In the genomic region with DNA sequence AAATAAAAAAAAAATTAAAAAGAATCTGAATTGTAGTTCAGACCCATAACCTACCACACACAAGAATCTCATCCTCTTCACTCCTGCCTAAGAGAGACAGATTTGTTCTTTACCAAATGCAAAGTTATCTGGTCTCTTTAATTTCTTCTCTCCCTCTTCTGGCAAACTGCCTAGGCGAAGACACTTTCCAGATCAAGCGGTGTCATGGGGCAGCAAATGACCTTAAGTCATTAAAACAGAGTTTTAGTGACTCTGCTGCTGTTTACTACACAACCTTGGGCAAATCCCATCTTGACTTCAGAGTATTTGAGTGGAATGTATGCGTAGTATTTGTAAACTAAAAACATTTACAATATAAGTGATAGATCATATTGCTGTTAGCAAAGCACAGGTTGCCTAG, we compare ENCODE assay signal across 16 cellular contexts.
"Had no signal": no experiment of that assay in that cellular context is flagged by ENCODE, and none has a peak within 500 bp of the region (broad histone marks: within the 10 kb centered on the region; RNA-seq: fewer than 3 reads in every experiment).

No MANE protein-coding gene starts in this region.

- H3K27me3 ChIP-seq: esophagus muscularis mucosa, right atrium auricular region, suprapubic skin, upper lobe of right lung had no signal

- H3K4me3 Mint-ChIP-seq: activated naive CD4-positive, alpha-beta T cell treated with anti-CD3 and anti-CD28 coated beads for 36 hours; activated naive CD8-positive, alpha-beta T cell treated with anti-CD3 and anti-CD28 coated beads, Interleukin-2, amount 50 U/mL, for 24 hours; naive B cell; stimulated activated naive CD8-positive, alpha-beta T cell treated with anti-CD3 and anti-CD28 coated beads, Interleukin-15, Interleukin-2, amounts not matched to agents 100 ng/mL and 50 ng/mL, for 24 hours had no signal

- H3K27ac ChIP-seq: esophagus muscularis mucosa, lower lobe of right lung, right atrium auricular region, skin epidermis, suprapubic skin, upper lobe of right lung, VCaP had no signal

- H3K4me3 ChIP-seq: esophagus muscularis mucosa, lower lobe of right lung, right atrium auricular region, skin epidermis, suprapubic skin, upper lobe of right lung had no signal

- DNase-seq: activated CD4-positive, alpha-beta T cell treated with anti-CD3 and anti-CD28 coated beads, Interleukin-2, amount 50 U/mL, for 48 hours; activated naive CD4-positive, alpha-beta T cell treated with anti-CD3 and anti-CD28 coated beads for 36 hours; activated naive CD8-positive, alpha-beta T cell treated with anti-CD3 and anti-CD28 coated beads, Interleukin-2, amount 50 U/mL, for 24 hours; foreskin fibroblast; lower lobe of right lung; midbrain; naive B cell; posterior cingulate gyrus; upper lobe of right lung had no signal

- H3K4me1 ChIP-seq: lower lobe of right lung, upper lobe of right lung had no signal

- H3K9me3 ChIP-seq: lower lobe of right lung, suprapubic skin, upper lobe of right lung had no signal

- H3K27ac Mint-ChIP-seq: activated naive CD4-positive, alpha-beta T cell treated with anti-CD3 and anti-CD28 coated beads for 36 hours; activated naive CD8-positive, alpha-beta T cell treated with anti-CD3 and anti-CD28 coated beads, Interleukin-2, amount 50 U/mL, for 24 hours; activated T-helper 2 cell treated with anti-CD3 and anti-CD28 coated beads, Interferon-gamma antibody, Interleukin-2, Interleukin-4, amounts not matched to agents 10 μg/mL and 5 μg/mL and 100 μg/mL, durations not matched to agents 14 hours and 24 hours and 36 hours; stimulated activated naive CD8-positive, alpha-beta T cell treated with anti-CD3 and anti-CD28 coated beads, Interleukin-15, Interleukin-2, amounts not matched to agents 100 ng/mL and 50 ng/mL, for 24 hours had no signal

- H3K36me3 ChIP-seq: esophagus muscularis mucosa, lower lobe of right lung, right atrium auricular region, suprapubic skin, upper lobe of right lung had no signal
